15 cellular contexts compared by ENCODE assay signal in the genomic region with DNA sequence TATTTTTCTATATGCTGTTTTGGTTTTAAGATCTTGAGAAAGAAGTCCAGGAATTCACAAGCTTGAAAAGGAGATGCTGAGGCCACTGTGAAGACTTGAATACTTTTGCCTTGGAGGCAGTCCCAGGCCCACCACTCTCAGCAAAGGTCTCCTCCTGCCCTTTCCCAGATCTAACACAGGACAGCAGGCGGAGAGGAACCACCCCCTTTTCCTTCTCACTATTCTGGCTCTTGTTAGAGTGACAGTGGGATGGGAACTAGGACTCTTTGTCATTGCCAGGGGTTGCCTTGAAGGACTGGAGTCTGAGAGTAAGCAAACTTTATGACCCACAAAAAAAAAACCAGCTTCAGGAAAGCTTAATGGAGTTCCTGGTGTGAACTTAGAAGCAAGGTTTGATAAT. TPM values are rescaled to one million over a fixed set of nuclear protein-coding genes. Genes with fewer than 3 reads are reported as not detected.
DNase-seq lines count a peak whose midpoint lies in the region; ATAC-seq and TF ChIP-seq lines count a peak whose summit lies in the region.
"Had no signal": no experiment of that assay in that cellular context is flagged by ENCODE, and none has a peak within 500 bp of the region (broad histone marks: within the 10 kb centered on the region; RNA-seq: fewer than 3 reads in every experiment).

No MANE protein-coding gene starts in this region.

- no peak overlapping the region for H2BK5ac ChIP-seq in mesenchymal stem cell (ENCODE audit: low read depth, low read length, poor library complexity, severe bottlenecking)

- H3K18ac ChIP-seq in mesenchymal stem cell (ENCODE audit: low read depth in 1 of 2, low read length in 2 of 2), result no peak overlapping the region

- WGBS in mesenchymal stem cell, result no CpG with 5 or more reads among the region's 1 CpG

- ATAC-seq in HG03342 (IDR thresholded peaks at IDR 0.05; ENCODE audit: unreplicated experiment), result no peak
- ATAC-seq: T-cell had no signal

- H3K36me3 ChIP-seq in MM.1S (replicated peaks; ENCODE audit: insufficient read depth, low read length), result no peaks in the 10 kb centered on the region
- H3K36me3 ChIP-seq in colonic mucosa, result no peaks in the 10 kb centered on the region
- no peaks in the 10 kb centered on the region for H3K36me3 ChIP-seq in mesenchymal stem cell (ENCODE audit: control insufficient read depth in 1 of 2, insufficient read depth in 2 of 2, low read depth in 1 of 2, low read length in 2 of 2)
- H3K36me3 ChIP-seq in subcutaneous abdominal adipose tissue (ENCODE audit: control insufficient read depth in 5 of 5, insufficient read depth in 5 of 5, low read length in 5 of 5), result no peaks in the 10 kb centered on the region
- H3K36me3 ChIP-seq: esophagus muscularis mucosa had no signal

- no peak overlapping the region for H2BK15ac ChIP-seq in mesenchymal stem cell (ENCODE audit: low read depth, poor library complexity, severe bottlenecking)

- peak overlapping the region; percentile 37; the same call in 1 of the 2 replicates for H2AFZ ChIP-seq in MM.1S (ENCODE audit: low read length)
- H2AFZ ChIP-seq in mesenchymal stem cell (ENCODE audit: low read depth, low read length), result no peak overlapping the region

- intact Hi-C loops in colonic mucosa (cut with DNase I), result loop anchor here (5.0 kb wide), 1 partner anchor 279 kb away; a partner anchor contains a TSS

- no peak overlapping the region for H2BK120ac ChIP-seq in mesenchymal stem cell (ENCODE audit: low read depth, low read length)

- H4K91ac ChIP-seq in mesenchymal stem cell (ENCODE audit: low read length), result no peak overlapping the region

- H3K4me3 ChIP-seq in MM.1S (ENCODE audit: low read length) (no peak overlapping the region), colonic mucosa (no peak overlapping the region), mesenchymal stem cell (ENCODE audit: insufficient read depth in 1 of 2, low read depth in 1 of 2, low read length in 2 of 2) (no peak overlapping the region), subcutaneous abdominal adipose tissue (ENCODE audit: low read depth in 1 of 5, low read length in 5 of 5) (peak overlapping the region in 4 of 5 donors; percentile 57 to 73 (median 64))

- no peaks in the 10 kb centered on the region for H3K9me3 ChIP-seq in MM.1S (replicated peaks; ENCODE audit: insufficient read depth, low read length)
- H3K9me3 ChIP-seq in colonic mucosa, result no peaks in the 10 kb centered on the region
- no peaks in the 10 kb centered on the region for H3K9me3 ChIP-seq in mesenchymal stem cell (ENCODE audit: control insufficient read depth, low read length)
- H3K9me3 ChIP-seq in subcutaneous abdominal adipose tissue (ENCODE audit: control insufficient read depth in 5 of 5, low read length in 5 of 5), result no peaks in the 10 kb centered on the region
- H3K9me3 ChIP-seq: esophagus muscularis mucosa had no signal

- no peaks in the 10 kb centered on the region for H3K79me1 ChIP-seq in mesenchymal stem cell (replicated peaks; ENCODE audit: low read length, poor library complexity, severe bottlenecking)

- DNase-seq in MM.1S, result no peak
- no peak for DNase-seq in colonic mucosa
- no peak for DNase-seq in mesenchymal stem cell
- no peak for DNase-seq in NAMALWA (ENCODE audit: low spot score)
- no peak for DNase-seq in stimulated activated naive CD4-positive, alpha-beta T cell treated with Interleukin-2 at 50 U/mL for 16 hours (lab: John Stamatoyannopoulos, UW)
- DNase-seq: activated CD4-positive, alpha-beta T cell treated with anti-CD3 and anti-CD28 coated beads, Interleukin-2, amount 10 ng/mL, durations not matched to agents 24 days and 14 days; AML-193; naive B cell; NCI-H226; stimulated activated CD8-positive, alpha-beta memory T cell treated with anti-CD3 and anti-CD28 coated beads, Interleukin-4, amount 100 ng/mL, for 48 hours; T-cell had no signal

- no peak overlapping the region for H4K8ac ChIP-seq in mesenchymal stem cell (ENCODE audit: low read length)

- H3K4ac ChIP-seq in mesenchymal stem cell (ENCODE audit: low read depth in 1 of 2, low read length in 2 of 2), result no peak overlapping the region

- H3K23ac ChIP-seq in mesenchymal stem cell (ENCODE audit: low read length in 2 of 2), result no peak overlapping the region

- no peaks in the 10 kb centered on the region for H3F3A ChIP-seq in MM.1S (ENCODE audit: insufficient read depth, low read length)

- H3K27me3 ChIP-seq in MM.1S (replicated peaks; ENCODE audit: insufficient read depth, low read length) (no peaks in the 10 kb centered on the region), colonic mucosa (no peaks in the 10 kb centered on the region), mesenchymal stem cell (ENCODE audit: control insufficient read depth in 1 of 2, insufficient read depth in 1 of 2, low read length in 2 of 2) (peaks cover 0 to 3% of the 10 kb centered on the region in 2 experiments), subcutaneous abdominal adipose tissue (ENCODE audit: control insufficient read depth in 5 of 5, insufficient read depth in 4 of 5, low read length in 5 of 5) (no peaks in the 10 kb centered on the region)
- H3K27me3 ChIP-seq: esophagus muscularis mucosa had no signal

- no peak overlapping the region for H3K14ac ChIP-seq in mesenchymal stem cell (ENCODE audit: low read length in 2 of 2)

- no peaks in the 10 kb centered on the region for H3K79me2 ChIP-seq in MM.1S (ENCODE audit: low read length)

- peak overlapping the region; percentile 34; the same call in 1 of the 2 replicates for H3K4me2 ChIP-seq in MM.1S (ENCODE audit: low read depth, low read length)
- no peak overlapping the region for H3K4me2 ChIP-seq in mesenchymal stem cell (ENCODE audit: low read length, poor library complexity, severe bottlenecking)

- no peak overlapping the region for H3K9ac ChIP-seq in MM.1S (ENCODE audit: low read length)
- peak overlapping the region in 1 of 2 donors; percentile 74 for H3K9ac ChIP-seq in colonic mucosa (ENCODE audit: low read depth in 2 of 2, low read length in 2 of 2)
- peak overlapping the region; percentile 77 for H3K9ac ChIP-seq in mesenchymal stem cell (ENCODE audit: low read length)
- H3K9ac ChIP-seq in subcutaneous abdominal adipose tissue (ENCODE audit: low read length in 5 of 5), result no peak overlapping the region

- H4K20me1 ChIP-seq in MM.1S (ENCODE audit: insufficient read depth, low read length), result no peaks in the 10 kb centered on the region

- H3K27ac ChIP-seq in MM.1S (ENCODE audit: low read length), result no peak overlapping the region
- H3K27ac ChIP-seq in colonic mucosa, result peak overlapping the region; percentile 3
- no peak overlapping the region for H3K27ac ChIP-seq in mesenchymal stem cell (ENCODE audit: low read length, poor library complexity, severe bottlenecking)
- H3K27ac ChIP-seq in subcutaneous abdominal adipose tissue (ENCODE audit: low read depth, low read length), result no peak overlapping the region
- H3K27ac ChIP-seq: esophagus muscularis mucosa, skin epidermis had no signal

- H3K9me2 ChIP-seq in MM.1S (replicated peaks; ENCODE audit: insufficient read depth, low read length), result no peaks in the 10 kb centered on the region

- H3K4me1 ChIP-seq in MM.1S (ENCODE audit: low read length) (no peaks in the 10 kb centered on the region), colonic mucosa (peaks cover 10% of the 10 kb centered on the region), mesenchymal stem cell (ENCODE audit: control insufficient read depth, insufficient read depth, low read depth, low read length) (peaks cover 1% of the 10 kb centered on the region), subcutaneous abdominal adipose tissue (ENCODE audit: control insufficient read depth in 5 of 5, insufficient read depth in 5 of 5, low read length in 5 of 5) (peaks cover 4 to 21% (median 16%) of the 10 kb centered on the region in 5 donors)

- peak overlapping the region in 1 of 2 experiments; percentile 54 for H2BK12ac ChIP-seq in mesenchymal stem cell (ENCODE audit: low read length in 2 of 2)

- TF ChIP-seq CTCF in MM.1S (IDR thresholded peaks at IDR 0.05; ENCODE audit: low read length) (no peak), colonic mucosa (IDR thresholded peaks at IDR 0.05) (no peak)

- no peak overlapping the region for H2AK5ac ChIP-seq in mesenchymal stem cell (ENCODE audit: low read length, severe bottlenecking)

RNA-seq across cellular contexts. Expression of a gene that starts 54.7 kb away (rescaled TPM):
- total RNA-seq in colonic mucosa, result 1 to 10 TPM; 6.6 TPM
- polyA plus RNA-seq in mesenchymal stem cell (2013, experiment 1 of 2), result 11.7 TPM
- polyA plus RNA-seq in mesenchymal stem cell (2013, experiment 2 of 2), result 12.0 TPM

Comparison
In these comparisons a context has a peak if more than half of its experiments do, and no peak if none do; other contexts are left out.
1. H3K4me3 ChIP-seq: peak in subcutaneous abdominal adipose tissue (4 of 5); none in MM.1S (single experiment), colonic mucosa (single experiment) and mesenchymal stem cell (0 of 2).